ENCODE assay signal across 9 cellular contexts in the genomic region with DNA sequence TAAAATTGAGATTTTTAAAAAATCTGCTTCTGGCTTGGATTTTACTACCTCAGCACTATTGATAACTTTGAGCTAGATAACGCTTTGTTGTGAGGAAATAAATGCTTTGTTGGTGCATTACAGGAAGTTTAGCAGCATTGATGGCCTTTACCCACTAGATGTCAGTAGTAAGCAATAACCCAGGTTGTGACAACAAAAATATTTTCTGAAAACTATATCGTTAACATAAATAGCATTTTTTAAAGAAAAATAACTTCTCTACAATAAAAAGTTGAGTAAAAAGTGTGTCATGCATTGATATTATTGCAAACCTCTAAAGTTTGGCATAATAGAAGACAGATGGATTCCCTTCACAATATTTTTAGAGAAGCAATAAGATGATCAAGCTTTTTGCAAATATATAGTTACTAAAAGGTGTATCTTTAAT.
A peak's percentile ranks its signal among the peaks of the same experiment; 100 is the strongest.
DNase-seq lines count a peak whose midpoint lies in the region; ATAC-seq and TF ChIP-seq lines count a peak whose summit lies in the region.
"Had no signal": no experiment of that assay in that cellular context is flagged by ENCODE, and none has a peak within 500 bp of the region (broad histone marks: within the 10 kb centered on the region; RNA-seq: fewer than 3 reads in every experiment).

No MANE protein-coding gene starts in this region.

- TF ChIP-seq POLR2A in adrenal gland (IDR thresholded peaks at IDR 0.05) (no peak), right lobe of liver (IDR thresholded peaks at IDR 0.05) (no peak)

- 7 to 13% (median 12%) methylated on average over 2 of the region's 2 CpGs for WGBS in adrenal gland, 4 donors
- 7% methylated on average over 2 of the region's 2 CpGs for WGBS in right lobe of liver (ENCODE audit: insufficient coverage, low coverage, low lambda C conversion rate, missing lambda C conversion rate)

- H3K36me3 ChIP-seq in BE2C (no peaks in the 10 kb centered on the region), HEK293 (ENCODE audit: control insufficient read depth in 2 of 2, insufficient read depth in 1 of 2, low read length in 2 of 2) (no peaks in the 10 kb centered on the region), adrenal gland (replicated peaks in 1 of 2) (no peaks in the 10 kb centered on the region), right lobe of liver (no peaks in the 10 kb centered on the region)

- H3K27me3 ChIP-seq in BE2C, result no peaks in the 10 kb centered on the region
- no peaks in the 10 kb centered on the region for H3K27me3 ChIP-seq in adrenal gland
- H3K27me3 ChIP-seq in right lobe of liver, result no peaks in the 10 kb centered on the region

- ATAC-seq in right lobe of liver, result peak in 3 of 4 donors; percentile 41 to 55 (median 49)
- ATAC-seq in GM18519 (IDR thresholded peaks at IDR 0.05; ENCODE audit: low FRiP score, unreplicated experiment), result no peak

- H3K4me3 ChIP-seq in BE2C (ENCODE audit: low read depth, low read length) (no peak overlapping the region), HEK293 (ENCODE audit: low read depth, low read length) (no peak overlapping the region), adrenal gland (no peak overlapping the region), right lobe of liver (no peak overlapping the region)

- DNase-seq in BE2C, result no peak
- no peak for DNase-seq in adrenal gland
- no peak for DNase-seq in right lobe of liver
- no peak for DNase-seq in activated CD4-positive, CD25-positive, alpha-beta regulatory T cell treated with anti-CD3 and anti-CD28 coated beads, Interleukin-2, amount 50 U/mL, for 72 hours
- no peak for DNase-seq in DMS79 (lab: John Stamatoyannopoulos, UW)
- no peak for DNase-seq in GOT3 (lab: John Stamatoyannopoulos, UW)
- DNase-seq: activated CD4-positive, alpha-beta T cell treated with anti-CD3 and anti-CD28 coated beads for 4 hours had no signal

- peak; percentile 56 for TF ChIP-seq CTCF in BE2C (IDR thresholded peaks at IDR 0.05; ENCODE audit: low read depth, low read length)
- TF ChIP-seq CTCF in HEK293 (tag by site-specific recombination; IDR thresholded peaks at IDR 0.05), result peak; percentile 55; the same call in 1 of the 2 replicates
- TF ChIP-seq CTCF in adrenal gland (IDR thresholded peaks at IDR 0.05), result peak; percentile 33 to 66 (median 51)
- TF ChIP-seq CTCF in right lobe of liver (IDR thresholded peaks at IDR 0.05), result peak; percentile 30 to 70 (median 62)

- H3K9me3 ChIP-seq in BE2C, result no peaks in the 10 kb centered on the region
- 0 out of 2 replicates have a peak, but pooled peaks cover 2% of the 10 kb centered on the region for H3K9me3 ChIP-seq in HEK293 (ENCODE audit: control insufficient read depth, insufficient read depth, low read depth, low read length)
- no peaks in the 10 kb centered on the region for H3K9me3 ChIP-seq in adrenal gland (replicated peaks in 1 of 3)
- no peaks in the 10 kb centered on the region for H3K9me3 ChIP-seq in right lobe of liver

- CTCF ChIA-PET in HEK293 (lab: Yijun Ruan, JAX), result interaction anchor here (0.6 to 17.3 kb wide), 55 partner anchors 10 to 912 kb away, joined by 3 to 566 read pairs (median 5); no protein-coding TSS in a partner anchor

- H3K27ac ChIP-seq in HEK293 (ENCODE audit: extremely low read depth, low read depth, low read length), result no peak overlapping the region
- H3K27ac ChIP-seq in adrenal gland, result no peak overlapping the region
- no peak overlapping the region for H3K27ac ChIP-seq in right lobe of liver

- intact Hi-C loops in adrenal gland (cut with DNase I) (no loop called here), right lobe of liver (cut with DNase I) (no loop called here)

- POLR2A ChIA-PET in HEK293 (lab: Yijun Ruan, JAX), result no interaction called here

- H3K4me1 ChIP-seq in BE2C, result no peaks in the 10 kb centered on the region
- 0 out of 2 replicates have a peak, but pooled peaks cover 2% of the 10 kb centered on the region for H3K4me1 ChIP-seq in HEK293 (ENCODE audit: control insufficient read depth, insufficient read depth, low read length)
- H3K4me1 ChIP-seq in adrenal gland (replicated peaks in 1 of 2), result no peaks in the 10 kb centered on the region
- H3K4me1 ChIP-seq in right lobe of liver, result no peaks in the 10 kb centered on the region

TF ChIP-seq in HEK293, 187 proteins besides CTCF, POLR2A, EP300 and RAD21:
- TF ChIP-seq ZNF654 (tag by site-specific recombination; IDR thresholded peaks at IDR 0.05; ENCODE audit: low read depth) (peak; percentile 80), ZNF660 (tag by site-specific recombination; IDR thresholded peaks at IDR 0.05) (0 out of 2 replicates have a peak, but pooled peaks have one; percentile 15), KLF10 (tag by site-specific recombination; IDR thresholded peaks at IDR 0.05) (0 out of 2 replicates have a peak, but pooled peaks have one; percentile 18)
- TF ChIP-seq, protein P1, sequence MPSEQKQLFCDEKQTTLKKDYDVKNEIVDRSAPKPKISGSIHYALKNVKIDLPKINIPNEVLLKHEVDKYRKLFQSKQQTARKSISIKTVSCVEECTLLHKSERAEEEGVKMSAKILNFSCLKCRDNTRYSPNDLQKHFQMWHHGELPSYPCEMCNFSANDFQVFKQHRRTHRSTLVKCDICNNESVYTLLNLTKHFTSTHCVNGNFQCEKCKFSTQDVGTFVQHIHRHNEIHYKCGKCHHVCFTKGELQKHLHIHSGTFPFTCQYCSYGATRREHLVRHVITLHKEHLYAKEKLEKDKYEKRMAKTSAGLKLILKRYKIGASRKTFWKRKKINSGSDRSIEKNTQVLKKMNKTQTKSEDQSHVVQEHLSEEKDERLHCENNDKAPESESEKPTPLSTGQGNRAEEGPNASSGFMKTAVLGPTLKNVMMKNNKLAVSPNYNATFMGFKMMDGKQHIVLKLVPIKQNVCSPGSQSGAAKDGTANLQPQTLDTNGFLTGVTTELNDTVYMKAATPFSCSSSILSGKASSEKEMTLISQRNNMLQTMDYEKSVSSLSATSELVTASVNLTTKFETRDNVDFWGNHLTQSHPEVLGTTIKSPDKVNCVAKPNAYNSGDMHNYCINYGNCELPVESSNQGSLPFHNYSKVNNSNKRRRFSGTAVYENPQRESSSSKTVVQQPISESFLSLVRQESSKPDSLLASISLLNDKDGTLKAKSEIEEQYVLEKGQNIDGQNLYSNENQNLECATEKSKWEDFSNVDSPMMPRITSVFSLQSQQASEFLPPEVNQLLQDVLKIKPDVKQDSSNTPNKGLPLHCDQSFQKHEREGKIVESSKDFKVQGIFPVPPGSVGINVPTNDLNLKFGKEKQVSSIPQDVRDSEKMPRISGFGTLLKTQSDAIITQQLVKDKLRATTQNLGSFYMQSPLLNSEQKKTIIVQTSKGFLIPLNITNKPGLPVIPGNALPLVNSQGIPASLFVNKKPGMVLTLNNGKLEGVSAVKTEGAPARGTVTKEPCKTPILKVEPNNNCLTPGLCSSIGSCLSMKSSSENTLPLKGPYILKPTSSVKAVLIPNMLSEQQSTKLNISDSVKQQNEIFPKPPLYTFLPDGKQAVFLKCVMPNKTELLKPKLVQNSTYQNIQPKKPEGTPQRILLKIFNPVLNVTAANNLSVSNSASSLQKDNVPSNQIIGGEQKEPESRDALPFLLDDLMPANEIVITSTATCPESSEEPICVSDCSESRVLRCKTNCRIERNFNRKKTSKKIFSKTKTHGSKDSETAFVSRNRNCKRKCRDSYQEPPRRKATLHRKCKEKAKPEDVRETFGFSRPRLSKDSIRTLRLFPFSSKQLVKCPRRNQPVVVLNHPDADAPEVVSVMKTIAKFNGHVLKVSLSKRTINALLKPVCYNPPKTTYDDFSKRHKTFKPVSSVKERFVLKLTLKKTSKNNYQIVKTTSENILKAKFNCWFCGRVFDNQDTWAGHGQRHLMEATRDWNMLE (tag by site-specific recombination; conservative IDR thresholded peaks at IDR 0.05; ENCODE audit: low read depth), result no peak
